In the genomic region with DNA sequence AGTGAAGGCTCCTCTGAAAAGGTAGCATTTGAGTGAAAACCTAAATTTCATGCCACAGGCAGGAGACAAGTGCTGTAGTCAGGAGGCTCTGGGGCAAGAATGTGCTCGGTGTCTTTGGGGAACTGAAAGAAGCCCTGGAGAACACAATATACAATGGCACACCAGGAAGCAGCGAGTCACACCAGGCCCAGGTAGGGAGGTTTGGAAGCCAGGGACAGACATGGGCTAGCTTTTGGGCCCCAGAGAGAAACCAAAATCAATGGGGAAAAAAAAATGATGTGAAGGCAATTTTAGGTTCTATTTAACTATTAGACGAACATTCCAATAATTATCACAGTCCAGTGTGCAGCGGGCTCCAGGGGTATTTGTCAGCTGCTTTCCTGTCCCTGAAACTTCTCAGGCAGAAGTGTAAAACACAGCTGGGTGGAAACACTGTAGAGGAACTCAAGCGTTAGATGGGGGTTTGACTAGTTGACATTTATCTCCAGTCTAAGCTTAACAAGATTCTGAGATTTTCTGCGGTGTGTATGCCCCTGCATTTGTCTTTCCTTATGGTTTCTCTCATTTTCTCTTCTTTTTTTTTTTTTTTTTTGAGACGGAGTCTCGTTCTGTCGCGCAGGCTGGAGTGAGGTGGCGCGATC, we compare ENCODE assay signal across 10 cellular contexts.
DNase-seq lines count a peak whose midpoint lies in the region; ATAC-seq and TF ChIP-seq lines count a peak whose summit lies in the region.
"Had no signal": no experiment of that assay in that cellular context is flagged by ENCODE, and none has a peak within 500 bp of the region (broad histone marks: within the 10 kb centered on the region; RNA-seq: fewer than 3 reads in every experiment).

No MANE protein-coding gene starts in this region.

- H3K27ac ChIP-seq in HUES48 (ENCODE audit: low read depth, low read length) = peak overlapping the region; percentile 1

- no peaks in the 10 kb centered on the region for H3K27me3 ChIP-seq in HUES48 (ENCODE audit: control insufficient read depth, insufficient read depth, low read length)

- no peaks in the 10 kb centered on the region for H3K9me3 ChIP-seq in HUES48 (ENCODE audit: control insufficient read depth, insufficient read depth, low read length)

- H3K36me3 Mint-ChIP-seq in effector memory CD8-positive, alpha-beta T cell (ENCODE audit: insufficient read depth) = no peaks in the 10 kb centered on the region
- H3K36me3 Mint-ChIP-seq: natural killer cell had no signal

- H3K4me1 Mint-ChIP-seq in effector memory CD8-positive, alpha-beta T cell (ENCODE audit: low read depth in 2 of 2) = no peaks in the 10 kb centered on the region
- H3K4me1 Mint-ChIP-seq: natural killer cell had no signal

- peaks cover 3 to 5% of the 10 kb centered on the region in 2 donors for H3K9me3 Mint-ChIP-seq in effector memory CD8-positive, alpha-beta T cell

- ATAC-seq in GM19395 (IDR thresholded peaks at IDR 0.05; ENCODE audit: unreplicated experiment) = peak; percentile 91
- peak; percentile 86 for ATAC-seq in HG02840 (IDR thresholded peaks at IDR 0.05; ENCODE audit: low FRiP score, unreplicated experiment)
- ATAC-seq in effector memory CD8-positive, alpha-beta T cell (replicated peaks) = no peak
- ATAC-seq: natural killer cell had no signal

- H3K27ac Mint-ChIP-seq in effector memory CD8-positive, alpha-beta T cell = no peak overlapping the region
- H3K27ac Mint-ChIP-seq: natural killer cell had no signal

- H3K9ac ChIP-seq in HUES48 (ENCODE audit: low read depth, low read length) = no peak overlapping the region

- no peaks in the 10 kb centered on the region for H3K36me3 ChIP-seq in HUES48 (ENCODE audit: control insufficient read depth, insufficient read depth, low read length)

- H3K4me1 ChIP-seq in HUES48 (ENCODE audit: control insufficient read depth, insufficient read depth, low read length) = 0 out of 2 replicates have a peak, but pooled peaks cover 3% of the 10 kb centered on the region

- H3K4me3 ChIP-seq in GM12865 (ENCODE audit: low read depth, low read length) (no peak overlapping the region), HUES48 (ENCODE audit: low read depth, low read length) (no peak overlapping the region)

- H3K4me3 Mint-ChIP-seq in effector memory CD8-positive, alpha-beta T cell = no peak overlapping the region
- H3K4me3 Mint-ChIP-seq: natural killer cell had no signal

- H3K27me3 Mint-ChIP-seq in effector memory CD8-positive, alpha-beta T cell = no peaks in the 10 kb centered on the region

- DNase-seq in GM12865 (ENCODE audit: low read depth) (peak; percentile 47), NCI-H748 (lab: John Stamatoyannopoulos, UW; ENCODE audit: unreplicated experiment) (no peak), OCI-M1 (lab: John Stamatoyannopoulos, UW) (no peak), globus pallidus (ENCODE audit: low spot score) (no peak)
- DNase-seq in effector memory CD8-positive, alpha-beta T cell = no peak
- DNase-seq: natural killer cell, SW 1271 had no signal

- no peak for TF ChIP-seq CTCF in GM12865 (IDR thresholded peaks at IDR 0.05; ENCODE audit: insufficient read depth, low read depth, low read length, missing control alignments)
